Comparison of ENCODE assay signal across 28 cellular contexts in genomic region chr2:127351603-127352002, GRCh38.
"Had no signal": no experiment of that assay in that cellular context is flagged by ENCODE, and none has a peak within 500 bp of the region (broad histone marks: within the 10 kb centered on the region; RNA-seq: fewer than 3 reads in every experiment).

No MANE protein-coding gene starts in this region.

- H3K4me3 ChIP-seq: left lung, lung, mucosa of descending colon, pancreas, prostate gland, sigmoid colon, spleen, suprapubic skin, thoracic aorta, tibial artery, uterus had no signal

- DNase-seq: hippocampal formation; kidney glomerular epithelial cell; left cardiac atrium; left lung; midbrain; mucosa of descending colon; naive thymus-derived CD4-positive, alpha-beta T cell; nucleus accumbens; pancreas; posterior cingulate gyrus; retina; right cardiac atrium; sigmoid colon; small intestine; spleen; stimulated activated CD4-positive, alpha-beta T cell treated with anti-CD3 and anti-CD28 coated beads, Interleukin-4, amount 100 ng/mL, for 24 hours; stimulated activated naive CD4-positive, alpha-beta T cell; tibial artery; uterus had no signal

- H3K4me3 Mint-ChIP-seq: memory B cell; natural killer cell treated with Interleukin-12 subunit alpha and Interleukin-12 subunit beta and Interleukin-15 and Interleukin-18, amount 100 ng/mL, for 72 hours; stimulated activated effector memory CD8-positive, alpha-beta T cell treated with anti-CD3 and anti-CD28 coated beads, Interleukin-12 subunit alpha, Interleukin-12 subunit beta, amount 100 ng/mL, for 72 hours; stimulated activated naive CD8-positive, alpha-beta T cell treated with anti-CD3 and anti-CD28 coated beads, Interleukin-15, Interleukin-2, amounts not matched to agents 100 ng/mL and 50 ng/mL, for 24 hours; type B pancreatic cell had no signal

- H3K27ac ChIP-seq: left lung, pancreas, prostate gland, sigmoid colon, spleen, suprapubic skin, thoracic aorta, tibial artery, uterus had no signal

- H3K9me3 Mint-ChIP-seq: memory B cell; naive thymus-derived CD4-positive, alpha-beta T cell; natural killer cell treated with Interleukin-12 subunit alpha and Interleukin-12 subunit beta and Interleukin-15 and Interleukin-18, amount 100 ng/mL, for 72 hours; stimulated activated effector memory CD8-positive, alpha-beta T cell treated with anti-CD3 and anti-CD28 coated beads, Interleukin-12 subunit alpha, Interleukin-12 subunit beta, amount 100 ng/mL, for 72 hours; stimulated activated naive CD8-positive, alpha-beta T cell treated with anti-CD3 and anti-CD28 coated beads, Interleukin-15, Interleukin-2, amounts not matched to agents 100 ng/mL and 50 ng/mL, for 24 hours; type B pancreatic cell had no signal

- H3K36me3 Mint-ChIP-seq: natural killer cell treated with Interleukin-12 subunit alpha and Interleukin-12 subunit beta and Interleukin-15 and Interleukin-18, amount 100 ng/mL, for 72 hours; stimulated activated effector memory CD8-positive, alpha-beta T cell treated with anti-CD3 and anti-CD28 coated beads, Interleukin-12 subunit alpha, Interleukin-12 subunit beta, amount 100 ng/mL, for 72 hours had no signal

- H3K27me3 Mint-ChIP-seq: memory B cell; naive thymus-derived CD4-positive, alpha-beta T cell; natural killer cell treated with Interleukin-12 subunit alpha and Interleukin-12 subunit beta and Interleukin-15 and Interleukin-18, amount 100 ng/mL, for 72 hours; stimulated activated naive CD8-positive, alpha-beta T cell treated with anti-CD3 and anti-CD28 coated beads, Interleukin-15, Interleukin-2, amounts not matched to agents 100 ng/mL and 50 ng/mL, for 24 hours; type B pancreatic cell had no signal

- H3K4me1 ChIP-seq: prostate gland, uterus had no signal

- H3K36me3 ChIP-seq: left lung, pancreas, prostate gland, sigmoid colon, spleen, suprapubic skin, thoracic aorta, tibial artery, uterus had no signal

- H3K9me3 ChIP-seq: left lung, mucosa of descending colon, pancreas, prostate gland, sigmoid colon, spleen, suprapubic skin, thoracic aorta, tibial artery, uterus had no signal

- H3K27ac Mint-ChIP-seq: memory B cell; natural killer cell treated with Interleukin-12 subunit alpha and Interleukin-12 subunit beta and Interleukin-15 and Interleukin-18, amount 100 ng/mL, for 72 hours; stimulated activated effector memory CD8-positive, alpha-beta T cell treated with anti-CD3 and anti-CD28 coated beads, Interleukin-12 subunit alpha, Interleukin-12 subunit beta, amount 100 ng/mL, for 72 hours; stimulated activated naive CD8-positive, alpha-beta T cell treated with anti-CD3 and anti-CD28 coated beads, Interleukin-15, Interleukin-2, amounts not matched to agents 100 ng/mL and 50 ng/mL, for 24 hours; type B pancreatic cell had no signal

- ATAC-seq: left cardiac atrium; left lung; mucosa of descending colon; naive thymus-derived CD4-positive, alpha-beta T cell; natural killer cell treated with Interleukin-12 subunit alpha and Interleukin-12 subunit beta and Interleukin-15 and Interleukin-18, amount 100 ng/mL, for 72 hours; pancreas; right cardiac atrium; stimulated activated effector memory CD8-positive, alpha-beta T cell treated with anti-CD3 and anti-CD28 coated beads, Interleukin-12 subunit alpha, Interleukin-12 subunit beta, amount 100 ng/mL, for 72 hours had no signal

- H3K27me3 ChIP-seq: left lung, pancreas, sigmoid colon, spleen, suprapubic skin, tibial artery, uterus had no signal
